ENCODE assay signal across 30 cellular contexts in genomic region chr3:170458285-170458684, GRCh38. TPM values are rescaled to one million over a fixed set of nuclear protein-coding genes. Genes with fewer than 3 reads are reported as not detected.
"Had no signal": no experiment of that assay in that cellular context is flagged by ENCODE, and none has a peak within 500 bp of the region (broad histone marks: within the 10 kb centered on the region; RNA-seq: fewer than 3 reads in every experiment).

No MANE protein-coding gene starts in this region.

- H3K4me3 Mint-ChIP-seq: activated CD4-positive, alpha-beta T cell treated with anti-CD3 and anti-CD28 coated beads, Interleukin-2, amount 10 ng/mL, durations not matched to agents 24 days and 14 days; activated CD8-positive, alpha-beta T cell treated with anti-CD3 and anti-CD28 coated beads for 36 hours; activated naive CD4-positive, alpha-beta T cell treated with anti-CD3 and anti-CD28 coated beads, Interleukin-2, amount 10 ng/mL, durations not matched to agents 7 days and 5 days; activated naive CD8-positive, alpha-beta T cell; activated naive CD8-positive, alpha-beta T cell treated with anti-CD3 and anti-CD28 coated beads, Interleukin-2, amount 50 U/mL, for 24 hours; activated T-cell treated with anti-CD3 and anti-CD28 coated beads, Interleukin-2, amount 50 U/mL, for 24 hours; activated T-helper 1 cell treated with anti-CD3 and anti-CD28 coated beads, Interleukin-12 subunit alpha, Interleukin-12 subunit beta, Interleukin-2, Interleukin-4 antibody, amounts not matched to agents 30 ng/mL and 10 ng/mL and 1 ng/mL, durations not matched to agents 14 hours and 24 hours and 36 hours; brain; T-helper 1 cell treated with Interleukin-12 subunit alpha and Interleukin-12 subunit beta and Interleukin-4 antibody, amounts not matched to agents 30 μg/mL and 1 μg/mL, for 36 hours; T-helper 2 cell treated with Interferon-gamma antibody and Interleukin-4, amounts not matched to agents 5 μg/mL and 100 μg/mL, for 36 hours had no signal

- H3K36me3 Mint-ChIP-seq: activated naive CD4-positive, alpha-beta T cell treated with anti-CD3 and anti-CD28 coated beads, Interleukin-2, amount 10 ng/mL, durations not matched to agents 7 days and 5 days; activated naive CD8-positive, alpha-beta T cell; brain had no signal

- H3K4me2 ChIP-seq: KMS-11, SK-N-SH had no signal

- H3K27me3 ChIP-seq: SJSA1 had no signal

- H3K27ac Mint-ChIP-seq: activated CD4-positive, alpha-beta T cell treated with anti-CD3 and anti-CD28 coated beads, Interleukin-2, amount 10 ng/mL, durations not matched to agents 24 days and 14 days; activated CD8-positive, alpha-beta T cell treated with anti-CD3 and anti-CD28 coated beads for 36 hours; activated naive CD4-positive, alpha-beta T cell treated with anti-CD3 and anti-CD28 coated beads, Interleukin-2, amount 10 ng/mL, durations not matched to agents 7 days and 5 days; activated naive CD8-positive, alpha-beta T cell; activated naive CD8-positive, alpha-beta T cell treated with anti-CD3 and anti-CD28 coated beads, Interleukin-2, amount 50 U/mL, for 24 hours; activated T-cell treated with anti-CD3 and anti-CD28 coated beads, Interleukin-2, amount 50 U/mL, for 24 hours; activated T-helper 1 cell treated with anti-CD3 and anti-CD28 coated beads, Interleukin-12 subunit alpha, Interleukin-12 subunit beta, Interleukin-2, Interleukin-4 antibody, amounts not matched to agents 30 ng/mL and 10 ng/mL and 1 ng/mL, durations not matched to agents 14 hours and 24 hours and 36 hours; brain; T-helper 1 cell treated with Interleukin-12 subunit alpha and Interleukin-12 subunit beta and Interleukin-4 antibody, amounts not matched to agents 30 μg/mL and 1 μg/mL, for 36 hours; T-helper 2 cell treated with Interferon-gamma antibody and Interleukin-4, amounts not matched to agents 5 μg/mL and 100 μg/mL, for 36 hours had no signal

- H3K4me1 Mint-ChIP-seq: activated CD4-positive, alpha-beta T cell treated with anti-CD3 and anti-CD28 coated beads, Interleukin-2, amount 10 ng/mL, durations not matched to agents 24 days and 14 days; activated naive CD4-positive, alpha-beta T cell treated with anti-CD3 and anti-CD28 coated beads, Interleukin-2, amount 10 ng/mL, durations not matched to agents 7 days and 5 days; activated naive CD8-positive, alpha-beta T cell treated with anti-CD3 and anti-CD28 coated beads, Interleukin-2, amount 50 U/mL, for 24 hours; brain had no signal

- H3K4me1 ChIP-seq: SJSA1 had no signal

- H3K9me3 Mint-ChIP-seq: activated CD4-positive, alpha-beta T cell treated with anti-CD3 and anti-CD28 coated beads, Interleukin-2, amount 10 ng/mL, durations not matched to agents 24 days and 14 days; activated CD8-positive, alpha-beta T cell treated with anti-CD3 and anti-CD28 coated beads for 36 hours; activated naive CD4-positive, alpha-beta T cell treated with anti-CD3 and anti-CD28 coated beads, Interleukin-2, amount 10 ng/mL, durations not matched to agents 7 days and 5 days; activated naive CD8-positive, alpha-beta T cell treated with anti-CD3 and anti-CD28 coated beads, Interleukin-2, amount 50 U/mL, for 24 hours; activated T-cell treated with anti-CD3 and anti-CD28 coated beads, Interleukin-2, amount 50 U/mL, for 24 hours; activated T-helper 1 cell treated with anti-CD3 and anti-CD28 coated beads, Interleukin-12 subunit alpha, Interleukin-12 subunit beta, Interleukin-2, Interleukin-4 antibody, amounts not matched to agents 30 ng/mL and 10 ng/mL and 1 ng/mL, durations not matched to agents 14 hours and 24 hours and 36 hours; T-helper 1 cell treated with Interleukin-12 subunit alpha and Interleukin-12 subunit beta and Interleukin-4 antibody, amounts not matched to agents 30 μg/mL and 1 μg/mL, for 36 hours; T-helper 2 cell treated with Interferon-gamma antibody and Interleukin-4, amounts not matched to agents 5 μg/mL and 100 μg/mL, for 36 hours had no signal

- H3K4me3 ChIP-seq: SJSA1 had no signal

- H3K9me3 ChIP-seq: SJSA1, SK-N-SH had no signal

- ATAC-seq: activated CD8-positive, alpha-beta T cell treated with anti-CD3 and anti-CD28 coated beads for 36 hours; activated naive CD8-positive, alpha-beta T cell treated with anti-CD3 and anti-CD28 coated beads, Interleukin-2, amount 50 U/mL, for 24 hours; PC-3 had no signal

- DNase-seq: activated CD4-positive, alpha-beta T cell treated with anti-CD3 and anti-CD28 coated beads, Interleukin-2, amount 10 ng/mL, durations not matched to agents 24 days and 14 days; activated CD4-positive, alpha-beta T cell treated with anti-CD3 and anti-CD28 coated beads, Interleukin-2, amount 50 U/mL, for 4 hours; activated CD8-positive, alpha-beta T cell treated with anti-CD3 and anti-CD28 coated beads for 36 hours; activated gamma-delta T cell treated with Interleukin-2 at 50 U/mL for 16 hours; activated naive CD4-positive, alpha-beta T cell treated with anti-CD3 and anti-CD28 coated beads, Interleukin-2, amount 10 ng/mL, durations not matched to agents 7 days and 5 days; activated naive CD8-positive, alpha-beta T cell treated with anti-CD3 and anti-CD28 coated beads, Interleukin-2, amount 50 U/mL, for 24 hours; activated T-cell treated with anti-CD3 and anti-CD28 coated beads, Interleukin-2, amount 50 U/mL, for 24 hours; anterior cingulate cortex; central memory CD4-positive, alpha-beta T cell; NCI-H1092 treated with DMSO at 0.1 percent for 48 hours; NCI-H1417; NCI-H146; NCI-H187; NCI-H2029 treated with DMSO at 0.1 percent for 48 hours; NCI-H2107; NCI-H2171; NCI-H510A; NCI-H526; NCI-H748 treated with DMSO at 0.1 percent for 48 hours; NK-92 treated with Interleukin-12 subunit alpha and Interleukin-12 subunit beta, amount 100 ng/mL, for 24 hours; PC-3; SHP77 treated with DMSO at 0.1 percent for 48 hours; SK-N-SH had no signal

- H3K36me3 ChIP-seq: SJSA1 had no signal

- H3K27ac ChIP-seq: KMS-11, SJSA1 had no signal

- H3K9me2 ChIP-seq: SK-N-SH had no signal

RNA-seq across cellular contexts. Expression of gene CLDN11, which starts 39.6 kb away (rescaled TPM):
- total RNA-seq: activated CD4-positive, alpha-beta T cell treated with anti-CD3 and anti-CD28 coated beads, Interleukin-2, amount 10 ng/mL, durations not matched to agents 24 days and 14 days; activated CD8-positive, alpha-beta T cell treated with anti-CD3 and anti-CD28 coated beads for 36 hours; activated T-helper 1 cell treated with anti-CD3 and anti-CD28 coated beads, Interleukin-12 subunit alpha, Interleukin-12 subunit beta, Interleukin-2, Interleukin-4 antibody, amounts not matched to agents 30 ng/mL and 10 ng/mL and 1 ng/mL, durations not matched to agents 14 hours and 24 hours and 36 hours had no signal
